ENCODE assay signal across 1 cellular context in the genomic region with DNA sequence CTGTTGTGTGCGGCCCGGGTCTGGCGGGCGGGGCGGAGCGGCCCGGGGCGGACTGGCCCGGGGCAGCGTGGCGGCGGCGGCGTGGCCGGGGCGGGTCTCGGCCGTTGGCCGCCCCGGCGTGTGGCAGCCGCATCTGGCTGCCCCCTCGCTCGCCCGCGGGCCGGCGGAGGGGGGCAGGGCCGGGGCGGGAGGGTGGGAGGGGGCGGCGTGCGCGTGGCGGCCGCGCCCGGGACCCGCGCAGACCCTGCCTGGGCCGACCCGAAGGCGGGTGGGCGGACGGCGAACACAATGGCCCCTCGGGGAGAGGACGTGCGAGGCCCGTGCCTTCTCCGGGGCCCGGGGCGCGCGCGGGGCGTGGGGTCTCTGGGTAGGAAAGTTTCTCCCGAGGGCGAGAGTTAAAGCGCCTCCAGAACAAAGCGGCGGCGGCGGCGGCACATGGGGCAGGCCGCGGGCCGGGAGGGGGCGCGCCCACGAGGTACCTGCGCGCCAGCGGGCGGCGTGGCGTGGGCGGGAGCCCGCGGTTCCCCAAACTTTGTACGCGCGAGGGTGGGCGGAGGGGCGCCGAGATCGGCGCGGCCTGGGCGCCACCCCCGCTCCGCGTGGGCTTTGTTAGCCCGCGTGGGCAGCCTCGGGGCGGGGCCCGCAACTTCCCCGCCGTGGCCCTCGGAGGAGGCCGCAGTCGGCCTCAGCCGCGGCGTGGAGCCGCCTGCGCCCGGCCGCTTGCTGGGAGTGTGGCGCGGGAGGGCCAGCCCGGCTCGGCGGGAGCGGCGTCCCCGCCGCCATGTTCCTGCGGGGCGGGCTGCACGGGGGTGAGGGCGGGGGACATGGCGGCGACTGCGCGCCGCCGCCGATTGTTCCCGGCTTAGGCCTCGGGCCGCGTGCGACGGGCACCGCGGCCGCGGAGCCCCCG.
A peak's percentile ranks its signal among the peaks of the same experiment; 100 is the strongest.
TF ChIP-seq lines count a peak whose summit lies in the region.

No MANE protein-coding gene starts in this region.

TF ChIP-seq in GM12878, 131 proteins besides CTCF, POLR2A, EP300 and RAD21 (continued from another document and continues in another):
- TF ChIP-seq, protein P1, sequence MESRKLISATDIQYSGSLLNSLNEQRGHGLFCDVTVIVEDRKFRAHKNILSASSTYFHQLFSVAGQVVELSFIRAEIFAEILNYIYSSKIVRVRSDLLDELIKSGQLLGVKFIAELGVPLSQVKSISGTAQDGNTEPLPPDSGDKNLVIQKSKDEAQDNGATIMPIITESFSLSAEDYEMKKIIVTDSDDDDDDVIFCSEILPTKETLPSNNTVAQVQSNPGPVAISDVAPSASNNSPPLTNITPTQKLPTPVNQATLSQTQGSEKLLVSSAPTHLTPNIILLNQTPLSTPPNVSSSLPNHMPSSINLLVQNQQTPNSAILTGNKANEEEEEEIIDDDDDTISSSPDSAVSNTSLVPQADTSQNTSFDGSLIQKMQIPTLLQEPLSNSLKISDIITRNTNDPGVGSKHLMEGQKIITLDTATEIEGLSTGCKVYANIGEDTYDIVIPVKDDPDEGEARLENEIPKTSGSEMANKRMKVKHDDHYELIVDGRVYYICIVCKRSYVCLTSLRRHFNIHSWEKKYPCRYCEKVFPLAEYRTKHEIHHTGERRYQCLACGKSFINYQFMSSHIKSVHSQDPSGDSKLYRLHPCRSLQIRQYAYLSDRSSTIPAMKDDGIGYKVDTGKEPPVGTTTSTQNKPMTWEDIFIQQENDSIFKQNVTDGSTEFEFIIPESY (IDR thresholded peaks at IDR 0.05): no peak
- no peak for TF ChIP-seq CHD2 (IDR thresholded peaks at IDR 0.05; ENCODE audit: borderline replicate concordance, low read depth, low read length)
- no peak for TF ChIP-seq EZH2 (IDR thresholded peaks at IDR 0.05; ENCODE audit: borderline replicate concordance, control insufficient read depth, low read depth, low read length)
- no peak for TF ChIP-seq SUPT20H (IDR thresholded peaks at IDR 0.05; ENCODE audit: borderline replicate concordance, control insufficient read depth, low read depth, low read length)
- no peak for TF ChIP-seq CUX1 (IDR thresholded peaks at IDR 0.05; ENCODE audit: insufficient replicate concordance, low read depth, low read length)
- TF ChIP-seq SPI1 (IDR thresholded peaks at IDR 0.05; ENCODE audit: borderline replicate concordance, insufficient read depth, low read depth, low read length): no peak
- TF ChIP-seq NR2C2 (IDR thresholded peaks at IDR 0.05; ENCODE audit: borderline replicate concordance, control insufficient read depth, insufficient read length, low read depth): no peak
- no peak for TF ChIP-seq ZSCAN29 (IDR thresholded peaks at IDR 0.05)
- peak; percentile 75 for TF ChIP-seq ZNF217 (IDR thresholded peaks at IDR 0.05)
- TF ChIP-seq PAX5 (IDR thresholded peaks at IDR 0.05; ENCODE audit: borderline replicate concordance, low read depth, low read length): no peak
- TF ChIP-seq, protein P2, sequence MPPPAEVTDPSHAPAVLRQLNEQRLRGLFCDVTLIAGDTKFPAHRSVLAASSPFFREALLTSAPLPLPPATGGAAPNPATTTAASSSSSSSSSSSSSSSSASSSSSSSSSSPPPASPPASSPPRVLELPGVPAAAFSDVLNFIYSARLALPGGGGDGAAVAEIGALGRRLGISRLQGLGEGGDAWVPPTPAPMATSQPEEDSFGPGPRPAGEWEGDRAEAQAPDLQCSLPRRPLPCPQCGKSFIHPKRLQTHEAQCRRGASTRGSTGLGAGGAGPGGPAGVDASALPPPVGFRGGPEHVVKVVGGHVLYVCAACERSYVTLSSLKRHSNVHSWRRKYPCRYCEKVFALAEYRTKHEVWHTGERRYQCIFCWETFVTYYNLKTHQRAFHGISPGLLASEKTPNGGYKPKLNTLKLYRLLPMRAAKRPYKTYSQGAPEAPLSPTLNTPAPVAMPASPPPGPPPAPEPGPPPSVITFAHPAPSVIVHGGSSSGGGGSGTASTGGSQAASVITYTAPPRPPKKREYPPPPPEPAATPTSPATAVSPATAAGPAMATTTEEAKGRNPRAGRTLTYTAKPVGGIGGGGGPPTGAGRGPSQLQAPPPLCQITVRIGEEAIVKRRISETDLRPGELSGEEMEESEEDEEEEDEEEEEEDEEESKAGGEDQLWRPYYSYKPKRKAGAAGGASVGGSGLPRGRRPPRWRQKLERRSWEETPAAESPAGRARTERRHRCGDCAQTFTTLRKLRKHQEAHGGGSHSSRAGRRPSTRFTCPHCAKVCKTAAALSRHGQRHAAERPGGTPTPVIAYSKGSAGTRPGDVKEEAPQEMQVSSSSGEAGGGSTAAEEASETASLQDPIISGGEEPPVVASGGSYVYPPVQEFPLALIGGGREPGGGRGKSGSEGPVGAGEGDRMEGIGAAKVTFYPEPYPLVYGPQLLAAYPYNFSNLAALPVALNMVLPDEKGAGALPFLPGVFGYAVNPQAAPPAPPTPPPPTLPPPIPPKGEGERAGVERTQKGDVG (CRISPR knock-in tag; IDR thresholded peaks at IDR 0.05): no peak
- TF ChIP-seq JUND (IDR thresholded peaks at IDR 0.05; ENCODE audit: low read depth, low read length): no peak
- no peak for TF ChIP-seq CREB1 (IDR thresholded peaks at IDR 0.05; ENCODE audit: low read depth)
- TF ChIP-seq ZNF24 (IDR thresholded peaks at IDR 0.05): no peak
- no peak for TF ChIP-seq ELK1 (IDR thresholded peaks at IDR 0.05; ENCODE audit: low read depth, low read length)
- no peak for TF ChIP-seq BCL11A (IDR thresholded peaks at IDR 0.05; ENCODE audit: low read depth, low read length)
- TF ChIP-seq KDM1A (IDR thresholded peaks at IDR 0.05; ENCODE audit: borderline replicate concordance): no peak
- TF ChIP-seq NFIC (IDR thresholded peaks at IDR 0.05; ENCODE audit: low read depth, low read length): no peak
- no peak for TF ChIP-seq HDGF (IDR thresholded peaks at IDR 0.05)
- TF ChIP-seq MTA2 (IDR thresholded peaks at IDR 0.05; ENCODE audit: low read depth): no peak
- no peak for TF ChIP-seq SMAD5 (IDR thresholded peaks at IDR 0.05; ENCODE audit: low read depth)
- TF ChIP-seq, protein P3, sequence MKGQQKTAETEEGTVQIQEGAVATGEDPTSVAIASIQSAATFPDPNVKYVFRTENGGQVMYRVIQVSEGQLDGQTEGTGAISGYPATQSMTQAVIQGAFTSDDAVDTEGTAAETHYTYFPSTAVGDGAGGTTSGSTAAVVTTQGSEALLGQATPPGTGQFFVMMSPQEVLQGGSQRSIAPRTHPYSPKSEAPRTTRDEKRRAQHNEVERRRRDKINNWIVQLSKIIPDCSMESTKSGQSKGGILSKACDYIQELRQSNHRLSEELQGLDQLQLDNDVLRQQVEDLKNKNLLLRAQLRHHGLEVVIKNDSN (IDR thresholded peaks at IDR 0.05; ENCODE audit: borderline replicate concordance, extremely low read length, insufficient read depth, low read depth, low read length): no peak
- no peak for TF ChIP-seq IRF3 (IDR thresholded peaks at IDR 0.05)
- TF ChIP-seq CREM (IDR thresholded peaks at IDR 0.05; ENCODE audit: low read depth): no peak
- TF ChIP-seq SMAD1 (IDR thresholded peaks at IDR 0.05; ENCODE audit: low read depth, partially characterized antibody): no peak
- TF ChIP-seq ZZZ3 (IDR thresholded peaks at IDR 0.05; ENCODE audit: control insufficient read depth, insufficient read length, low read depth): no peak
- TF ChIP-seq BRCA1 (IDR thresholded peaks at IDR 0.05; ENCODE audit: low read depth, low read length): no peak
- TF ChIP-seq CBFB (IDR thresholded peaks at IDR 0.05; ENCODE audit: low read depth): no peak
- TF ChIP-seq MXI1 (IDR thresholded peaks at IDR 0.05; ENCODE audit: low read depth, low read length): peak; percentile 54; the same call in 1 of the 2 replicates
- TF ChIP-seq RELB (IDR thresholded peaks at IDR 0.05; ENCODE audit: low read depth): no peak
- TF ChIP-seq, protein P4, sequence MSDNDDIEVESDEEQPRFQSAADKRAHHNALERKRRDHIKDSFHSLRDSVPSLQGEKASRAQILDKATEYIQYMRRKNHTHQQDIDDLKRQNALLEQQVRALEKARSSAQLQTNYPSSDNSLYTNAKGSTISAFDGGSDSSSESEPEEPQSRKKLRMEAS (IDR thresholded peaks at IDR 0.05; ENCODE audit: low read depth, low read length): no peak; the same call in 1 of the 2 replicates
- TF ChIP-seq NR2F1 (conservative IDR thresholded peaks at IDR 0.05): peak; percentile 60; the same call in 1 of the 2 replicates
- no peak for TF ChIP-seq ZBTB11 (CRISPR knock-in tag; IDR thresholded peaks at IDR 0.05)
- no peak for TF ChIP-seq STAT1 (conservative IDR thresholded peaks at IDR 0.05)
